In genomic region chr6:50330347-50330746, GRCh38 we compare ENCODE assay signal across 32 cellular contexts.
"Had no signal": no experiment of that assay in that cellular context is flagged by ENCODE, and none has a peak within 500 bp of the region (broad histone marks: within the 10 kb centered on the region; RNA-seq: fewer than 3 reads in every experiment).

No MANE protein-coding gene starts in this region.

- ATAC-seq: activated naive CD4-positive, alpha-beta T cell treated with anti-CD3 and anti-CD28 coated beads, Interleukin-2, amount 50 U/mL, for 72 hours; activated naive CD8-positive, alpha-beta T cell treated with anti-CD3 and anti-CD28 coated beads, Interleukin-2, amount 50 U/mL, for 24 hours; activated T-cell treated with anti-CD3 and anti-CD28 coated beads, Interleukin-2, amount 50 U/mL, for 4 hours; activated T-cell treated with anti-CD3 and anti-CD28 coated beads, Interleukin-2, amount 50 U/mL, for 72 hours; activated T-helper 17 cell treated with anti-CD3 and anti-CD28 coated beads, Interleukin-2, amount 50 U/mL, for 72 hours; body of pancreas had no signal

- H3K9me3 ChIP-seq: adrenal gland, ascending aorta, body of pancreas had no signal

- FAIRE-seq: astrocyte, bronchial epithelial cell, colon had no signal

- H3K27ac ChIP-seq: adrenal gland, ascending aorta, body of pancreas, brain microvascular endothelial cell, breast epithelium, cardiac muscle cell had no signal

- H3K4me1 ChIP-seq: adrenal gland, ascending aorta, body of pancreas, breast epithelium had no signal

- DNase-seq: activated effector memory CD4-positive, alpha-beta T cell treated with anti-CD3 and anti-CD28 coated beads, Interleukin-2, amount 50 U/mL, for 16 hours; activated effector memory CD4-positive, alpha-beta T cell treated with Interleukin-2 at 50 U/mL for 16 hours; activated gamma-delta T cell; activated gamma-delta T cell treated with Interleukin-2 at 50 U/mL for 16 hours; activated naive CD4-positive, alpha-beta T cell; activated naive CD4-positive, alpha-beta T cell treated with anti-CD3 and anti-CD28 coated beads for 36 hours; activated naive CD4-positive, alpha-beta T cell treated with anti-CD3 and anti-CD28 coated beads, Interleukin-2, amount 10 ng/mL, durations not matched to agents 7 days and 5 days; activated naive CD4-positive, alpha-beta T cell treated with anti-CD3 and anti-CD28 coated beads, Interleukin-2, amount 50 U/mL, for 16 hours; activated naive CD4-positive, alpha-beta T cell treated with Interleukin-2 at 50 U/mL for 16 hours; activated naive CD8-positive, alpha-beta T cell treated with anti-CD3 and anti-CD28 coated beads for 36 hours; activated naive CD8-positive, alpha-beta T cell treated with anti-CD3 and anti-CD28 coated beads, Interleukin-2, amount 10 ng/mL, durations not matched to agents 7 days and 5 days; activated naive CD8-positive, alpha-beta T cell treated with anti-CD3 and anti-CD28 coated beads, Interleukin-2, amount 50 U/mL, for 24 hours; activated T-cell treated with anti-CD3 and anti-CD28 coated beads, Interleukin-2, amount 50 U/mL, for 4 hours; activated T-cell treated with anti-CD3 and anti-CD28 coated beads, Interleukin-2, amount 50 U/mL, for 48 hours; activated T-cell treated with anti-CD3 and anti-CD28 coated beads, Interleukin-2, amount 50 U/mL, for 72 hours; adrenal gland; amniotic stem cell; amygdala; anterior cingulate cortex; aorta; body of pancreas; brain microvascular endothelial cell; central memory CD4-positive, alpha-beta T cell; cerebellar nuclear complex had no signal

- H3K36me3 ChIP-seq: adrenal gland, ascending aorta, brain microvascular endothelial cell, breast epithelium, cardiac muscle cell had no signal

- H3K27me3 ChIP-seq: adrenal gland, ascending aorta, body of pancreas, brain microvascular endothelial cell, breast epithelium, cardiac muscle cell had no signal

- H3K4me3 ChIP-seq: adrenal gland, ascending aorta, body of pancreas, breast epithelium, cardiac muscle cell had no signal
